Comparison of ENCODE assay signal across 8 cellular contexts in genomic region chr1:203861379-203862184, GRCh38. TPM values are rescaled to one million over a fixed set of nuclear protein-coding genes. Genes with fewer than 3 reads are reported as not detected.
DNase-seq lines count a peak whose midpoint lies in the region; ATAC-seq and TF ChIP-seq lines count a peak whose summit lies in the region.

SNRPE (plus strand) TSS chr1:203861599; CDS start chr1:203861660, 61 bp downstream.

- H3K27me3 Mint-ChIP-seq in CD8-positive, alpha-beta T cell (ENCODE audit: low read depth) = no peaks in the 10 kb centered on the region
- H3K27me3 Mint-ChIP-seq in activated CD4-positive, alpha-beta memory T cell treated with anti-CD3 and anti-CD28 coated beads for 36 hours = no peaks in the 10 kb centered on the region

- CTCF ChIA-PET in CD8-positive, alpha-beta T cell (lab: Charles Lee) = interaction anchor here (0.9 to 3.0 kb wide), 7 partner anchors 10 to 501 kb away, joined by 3 to 15 read pairs (median 5); no protein-coding TSS in a partner anchor
- CTCF ChIA-PET in activated CD4-positive, alpha-beta memory T cell treated with anti-CD3 and anti-CD28 coated beads for 36 hours (lab: Charles Lee) = interaction anchor here (0.6 to 5.7 kb wide), 5 partner anchors 13 to 537 kb away, joined by 3 to 58 read pairs (median 4); no protein-coding TSS in a partner anchor

- peak within 1 kb of the TSS; percentile 96 for H3K27ac Mint-ChIP-seq in CD8-positive, alpha-beta T cell
- peak within 1 kb of the TSS; percentile 90 for H3K27ac Mint-ChIP-seq in activated CD4-positive, alpha-beta memory T cell treated with anti-CD3 and anti-CD28 coated beads for 36 hours

- H3K4me3 ChIP-seq in CD8-positive, alpha-beta T cell (ENCODE audit: low read depth, low read length) = peak within 1 kb of the TSS; percentile 97
- H3K4me3 ChIP-seq in duodenal mucosa (ENCODE audit: low read depth in 1 of 2, low read length in 2 of 2) (peak within 1 kb of the TSS; percentile 94 to 100), lower leg skin (ENCODE audit: low read depth, poor library complexity, severe bottlenecking) (peak within 1 kb of the TSS; percentile 98)

- peak within 1 kb of the TSS; percentile 97 for H3K4me3 Mint-ChIP-seq in CD8-positive, alpha-beta T cell
- H3K4me3 Mint-ChIP-seq in activated CD4-positive, alpha-beta memory T cell treated with anti-CD3 and anti-CD28 coated beads for 36 hours = peak within 1 kb of the TSS; percentile 93

- POLR2A ChIA-PET in CD8-positive, alpha-beta T cell (lab: Charles Lee) = no interaction called here
- POLR2A ChIA-PET in activated CD4-positive, alpha-beta memory T cell treated with anti-CD3 and anti-CD28 coated beads for 36 hours (lab: Charles Lee) = interaction anchor here (1.0 to 1.4 kb wide), 2 partner anchors 11 to 267 kb away, joined by 3 to 5 read pairs; no protein-coding TSS in a partner anchor

- H3K36me3 ChIP-seq in CD8-positive, alpha-beta T cell (ENCODE audit: insufficient read depth, low read length) = peaks cover 21% of the 10 kb centered on the region
- peaks cover 10 to 29% of the 10 kb centered on the region in 2 donors for H3K36me3 ChIP-seq in duodenal mucosa (ENCODE audit: control insufficient read depth in 1 of 2, insufficient read depth in 2 of 2, low read length in 2 of 2)

- peak; percentile 91 to 97 (median 94) for DNase-seq in CD8-positive, alpha-beta T cell
- DNase-seq in HK-2 (ENCODE audit: unreplicated experiment) = peak; percentile 99
- peak; percentile 98 for DNase-seq in NCI-H82 treated with DMSO at 0.1 percent for 48 hours (lab: John Stamatoyannopoulos, UW; ENCODE audit: unreplicated experiment)
- DNase-seq in activated CD4-positive, alpha-beta memory T cell treated with anti-CD3 and anti-CD28 coated beads for 36 hours = peak; percentile 98
- DNase-seq in lower leg skin (ENCODE audit: low spot score in 2 of 2) = peak; percentile 95 to 99
- DNase-seq in stimulated activated CD4-positive, alpha-beta T cell treated with anti-CD3 and anti-CD28 coated beads, Interleukin-4, amount 100 ng/mL, for 48 hours (ENCODE audit: low read depth in 2 of 2) = peak; percentile 91 to 93

- peaks cover 21% of the 10 kb centered on the region for H3K4me1 Mint-ChIP-seq in CD8-positive, alpha-beta T cell (ENCODE audit: low read depth)
- peaks cover 10% of the 10 kb centered on the region for H3K4me1 Mint-ChIP-seq in activated CD4-positive, alpha-beta memory T cell treated with anti-CD3 and anti-CD28 coated beads for 36 hours (ENCODE audit: low read depth)

- peaks cover 41% of the 10 kb centered on the region for H3K36me3 Mint-ChIP-seq in CD8-positive, alpha-beta T cell
- H3K36me3 Mint-ChIP-seq in activated CD4-positive, alpha-beta memory T cell treated with anti-CD3 and anti-CD28 coated beads for 36 hours = peaks cover 34% of the 10 kb centered on the region

- H3K9me3 Mint-ChIP-seq in CD8-positive, alpha-beta T cell = no peaks in the 10 kb centered on the region
- H3K9me3 Mint-ChIP-seq in activated CD4-positive, alpha-beta memory T cell treated with anti-CD3 and anti-CD28 coated beads for 36 hours = no peaks in the 10 kb centered on the region

- peak in 1 of 2 donors; percentile 38 for TF ChIP-seq POLR2A in lower leg skin (IDR thresholded peaks at IDR 0.05)

- H3K27me3 ChIP-seq in CD8-positive, alpha-beta T cell (ENCODE audit: insufficient read depth, low read length) = no peaks in the 10 kb centered on the region
- H3K27me3 ChIP-seq in duodenal mucosa (ENCODE audit: control insufficient read depth in 1 of 2, insufficient read depth in 2 of 2, low read length in 2 of 2) = no peaks in the 10 kb centered on the region

- H3K4me1 ChIP-seq in CD8-positive, alpha-beta T cell (ENCODE audit: insufficient read depth, low read length) = peaks cover 11% of the 10 kb centered on the region
- H3K4me1 ChIP-seq in duodenal mucosa (ENCODE audit: control insufficient read depth in 1 of 2, insufficient read depth in 2 of 2, low read length in 2 of 2) = peaks cover 15 to 21% of the 10 kb centered on the region in 2 donors

- no peaks in the 10 kb centered on the region for H3K9me3 ChIP-seq in CD8-positive, alpha-beta T cell (ENCODE audit: low read length)
- H3K9me3 ChIP-seq in duodenal mucosa (ENCODE audit: control insufficient read depth in 1 of 2, low read length in 2 of 2) = no peaks in the 10 kb centered on the region

- peak within 1 kb of the TSS; percentile 76 to 84 for H3K9ac ChIP-seq in duodenal mucosa (ENCODE audit: low read depth in 1 of 2, low read length in 2 of 2)

- 0 to 1% methylated on average over 48 of the region's 48 CpGs for WGBS in lower leg skin, 2 donors

- ATAC-seq in CD8-positive, alpha-beta T cell = peak; percentile 98
- peak; percentile 97 for ATAC-seq in GM19452 (IDR thresholded peaks at IDR 0.05; ENCODE audit: unreplicated experiment)

- peak; percentile 91 for TF ChIP-seq CTCF in CD8-positive, alpha-beta T cell (IDR thresholded peaks at IDR 0.05)
- peak in 1 of 3 donors; percentile 93 for TF ChIP-seq CTCF in lower leg skin (IDR thresholded peaks at IDR 0.05)

- peak within 1 kb of the TSS; percentile 86 for H3K27ac ChIP-seq in CD8-positive, alpha-beta T cell (ENCODE audit: low read depth, low read length)
- H3K27ac ChIP-seq in duodenal mucosa (ENCODE audit: low read depth, low read length) = peak within 1 kb of the TSS; percentile 86

- intact Hi-C loops in CD8-positive, alpha-beta T cell (cut with DNase I, micrococcal nuclease) = loop anchor here (1.0 to 10.0 kb wide), 14 partner anchors 64 to 1514 kb away; partner anchors contain the start of genes PPP1R15B (in 2 of the 2), DSTYK (in 1 of the 2), MDM4 (in 1 of the 2) and PPFIA4 (in 1 of the 2)
- intact Hi-C loops in activated CD4-positive, alpha-beta memory T cell treated with anti-CD3 and anti-CD28 coated beads for 36 hours (cut with micrococcal nuclease) = loop anchor here (1.0 to 10.0 kb wide), 7 partner anchors 67 to 1263 kb away; partner anchors contain the start of genes ATP2B4, LAX1, RBBP5 and ZBED6
- intact Hi-C loops in lower leg skin (cut with DNase I; ENCODE audit: low total_unique reads) = no loop called here

RNA-seq across cellular contexts. Expression of gene SNRPE, which starts in this region (rescaled TPM):
- 10 to 100 TPM; 66.5 to 84.0 TPM for total RNA-seq in CD8-positive, alpha-beta T cell
- total RNA-seq in activated CD4-positive, alpha-beta memory T cell treated with anti-CD3 and anti-CD28 coated beads for 36 hours = 100 to 1,000 TPM; 327 to 339 TPM
- 10 to 100 TPM; 36.5 to 51.1 (median 38.8) TPM for total RNA-seq in lower leg skin

Comparison
In these comparisons a context has a peak if more than half of its experiments do, and no peak if none do; other contexts are left out.
1. Peak in every context shown above with its lines: DNase-seq, ATAC-seq, H3K4me3 ChIP-seq and H3K27ac ChIP-seq.